9 cellular contexts compared by ENCODE assay signal in the genomic region with DNA sequence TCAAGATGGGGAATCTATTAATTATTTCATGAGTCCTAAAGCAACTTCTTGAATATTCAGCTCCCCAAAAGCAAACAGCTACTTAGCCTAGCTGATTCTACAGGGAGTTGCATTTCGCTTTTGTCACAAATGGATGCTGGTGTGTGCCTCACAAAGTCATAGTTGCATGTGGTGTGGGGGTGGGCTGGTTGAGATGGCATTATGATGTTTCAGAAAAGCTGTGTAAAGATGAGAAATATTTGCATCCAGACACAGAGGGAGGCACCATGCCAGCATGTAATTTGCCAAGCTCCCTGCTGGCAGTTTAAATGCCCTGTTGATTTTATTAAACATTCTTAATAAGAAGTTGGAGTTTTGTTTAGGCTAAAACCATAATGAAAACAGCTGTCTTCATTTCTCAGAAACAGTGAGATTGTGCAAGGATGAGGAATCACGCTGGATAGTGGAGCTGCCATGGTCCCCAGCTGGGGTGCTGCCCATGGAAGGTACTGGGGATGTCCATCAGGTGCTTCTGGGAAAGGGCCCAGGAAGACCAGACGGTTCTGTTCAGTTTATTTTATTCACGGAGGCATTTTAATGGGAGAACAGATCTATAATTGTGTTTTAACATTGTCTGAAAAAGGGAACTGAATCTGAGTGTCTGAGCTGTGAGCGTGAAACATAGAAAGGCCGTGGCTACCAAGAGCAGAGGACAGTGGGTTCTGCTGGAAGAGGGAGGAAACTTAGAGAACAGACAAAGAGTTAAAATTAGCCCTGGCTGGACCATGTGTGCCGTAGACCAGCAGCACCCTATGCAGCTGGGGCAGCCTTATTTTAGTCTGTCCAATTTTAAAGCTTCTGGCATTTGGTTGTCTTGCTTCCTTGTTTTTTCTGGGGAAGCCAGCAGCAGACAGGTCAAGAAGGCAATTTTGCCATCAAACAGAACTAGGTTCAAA.
DNase-seq lines count a peak whose midpoint lies in the region; ATAC-seq and TF ChIP-seq lines count a peak whose summit lies in the region.
"Had no signal": no experiment of that assay in that cellular context is flagged by ENCODE, and none has a peak within 500 bp of the region (broad histone marks: within the 10 kb centered on the region; RNA-seq: fewer than 3 reads in every experiment).

No MANE protein-coding gene starts in this region.

- H2BK15ac ChIP-seq in mesenchymal stem cell (ENCODE audit: low read depth, poor library complexity, severe bottlenecking) = no peak overlapping the region

- no peak overlapping the region for H3K4me3 ChIP-seq in NB4 (ENCODE audit: low read depth, low read length)
- H3K4me3 ChIP-seq in mesenchymal stem cell (ENCODE audit: insufficient read depth in 1 of 2, low read depth in 1 of 2, low read length in 2 of 2) = no peak overlapping the region
- no peak overlapping the region for H3K4me3 ChIP-seq in A673 (ENCODE audit: low read depth, low read length, poor library complexity, severe bottlenecking)
- H3K4me3 ChIP-seq in PC-3 (ENCODE audit: low read length) = no peak overlapping the region
- H3K4me3 ChIP-seq: upper lobe of left lung had no signal

- no peaks in the 10 kb centered on the region for H3K4me1 ChIP-seq in mesenchymal stem cell (ENCODE audit: control insufficient read depth, insufficient read depth, low read depth, low read length)
- peaks cover 18% of the 10 kb centered on the region for H3K4me1 ChIP-seq in A673 (ENCODE audit: insufficient read depth, low read length, poor library complexity, severe bottlenecking)
- no peaks in the 10 kb centered on the region for H3K4me1 ChIP-seq in PC-3 (ENCODE audit: insufficient read depth, low read length)

- H3K14ac ChIP-seq in mesenchymal stem cell (ENCODE audit: low read length in 2 of 2) = no peak overlapping the region

- H4K91ac ChIP-seq in mesenchymal stem cell (ENCODE audit: low read length) = no peak overlapping the region

- H2BK12ac ChIP-seq in mesenchymal stem cell (ENCODE audit: low read length in 2 of 2) = no peak overlapping the region

- no peak overlapping the region for H3K4me2 ChIP-seq in mesenchymal stem cell (ENCODE audit: low read length, poor library complexity, severe bottlenecking)
- no peak overlapping the region for H3K4me2 ChIP-seq in PC-3 (ENCODE audit: low read length)

- no peak for TF ChIP-seq CTCF in GM10248 (IDR thresholded peaks at IDR 0.05; ENCODE audit: control extremely low read depth, extremely low read depth, low read depth, missing control alignments)
- no peak for TF ChIP-seq CTCF in NB4 (IDR thresholded peaks at IDR 0.05; ENCODE audit: low read depth, low read length)
- TF ChIP-seq CTCF in A673 (conservative IDR thresholded peaks at IDR 0.05; ENCODE audit: low read depth, low read length) = no peak
- TF ChIP-seq CTCF in PC-3 (conservative IDR thresholded peaks at IDR 0.05; ENCODE audit: low read depth, low read length) = no peak

- H4K8ac ChIP-seq in mesenchymal stem cell (ENCODE audit: low read length) = no peak overlapping the region

- POLR2A ChIA-PET in GM10248 (lab: Yijun Ruan, JAX) = interaction anchor here (1.0 kb wide), 1 partner anchor 63 kb away, joined by 3 read pairs; no protein-coding TSS in a partner anchor
- POLR2A ChIA-PET in A673 (lab: Charles Lee; ENCODE audit: low non-redundant PET) = no interaction called here
- POLR2A ChIA-PET in PC-3 (lab: Charles Lee; ENCODE audit: unreplicated experiment) = no interaction called here

- DNase-seq in GM10248 (ENCODE audit: extremely low spot score) (peak; percentile 73), NB4 (ENCODE audit: low read depth) (peak; percentile 10), mesenchymal stem cell (no peak), A673 (ENCODE audit: low spot score) (no peak), PC-3 (no peak)
- DNase-seq: upper lobe of left lung had no signal

- H2AFZ ChIP-seq in mesenchymal stem cell (ENCODE audit: low read depth, low read length) (peak overlapping the region; percentile 47), PC-3 (ENCODE audit: low read length) (no peak overlapping the region)

- H4K20me1 ChIP-seq in PC-3 (ENCODE audit: low read length) = no peaks in the 10 kb centered on the region

- H2AK5ac ChIP-seq in mesenchymal stem cell (ENCODE audit: low read length, severe bottlenecking) = no peak overlapping the region

- H3K9ac ChIP-seq in mesenchymal stem cell (ENCODE audit: low read length) (no peak overlapping the region), PC-3 (ENCODE audit: low read length) (no peak overlapping the region)

- H3K9me3 ChIP-seq in mesenchymal stem cell (ENCODE audit: control insufficient read depth, low read length) (no peaks in the 10 kb centered on the region), A673 (ENCODE audit: low read depth, low read length, poor library complexity, severe bottlenecking) (no peaks in the 10 kb centered on the region), PC-3 (ENCODE audit: low read length) (no peaks in the 10 kb centered on the region)
- H3K9me3 ChIP-seq: upper lobe of left lung had no signal

- 81% methylated on average over 7 of the region's 7 CpGs for WGBS in mesenchymal stem cell

- H3K79me2 ChIP-seq in PC-3 (ENCODE audit: low read length) = no peaks in the 10 kb centered on the region

- no peak overlapping the region for H2BK5ac ChIP-seq in mesenchymal stem cell (ENCODE audit: low read depth, low read length, poor library complexity, severe bottlenecking)

- H3F3A ChIP-seq in PC-3 (ENCODE audit: low read length, unreplicated experiment) = no peaks in the 10 kb centered on the region

- ATAC-seq in GM21737 (IDR thresholded peaks at IDR 0.05; ENCODE audit: unreplicated experiment) = peak; percentile 49
- no peak for ATAC-seq in PC-3
- no peak for ATAC-seq in GM18873 (IDR thresholded peaks at IDR 0.05; ENCODE audit: low FRiP score, unreplicated experiment)
- ATAC-seq in GM18520 (IDR thresholded peaks at IDR 0.05; ENCODE audit: unreplicated experiment) = no peak

- BruUV-seq in A673 (replicated peaks; lab: Mats Ljungman, UMichigan) (no TSS peak), PC-3 (replicated peaks; lab: Mats Ljungman, UMichigan) (no TSS peak)

- H3K27ac ChIP-seq in mesenchymal stem cell (ENCODE audit: low read length, poor library complexity, severe bottlenecking) = no peak overlapping the region
- H3K27ac ChIP-seq in A673 (ENCODE audit: low read depth, low read length, poor library complexity, severe bottlenecking) = no peak overlapping the region
- H3K27ac ChIP-seq in PC-3 (ENCODE audit: low read length) = no peak overlapping the region
- H3K27ac ChIP-seq: upper lobe of left lung had no signal

- no peak overlapping the region for H3K23ac ChIP-seq in mesenchymal stem cell (ENCODE audit: low read length in 2 of 2)

- no peaks in the 10 kb centered on the region for H3K36me3 ChIP-seq in mesenchymal stem cell (ENCODE audit: control insufficient read depth in 1 of 2, insufficient read depth in 2 of 2, low read depth in 1 of 2, low read length in 2 of 2)
- H3K36me3 ChIP-seq in A673 (ENCODE audit: insufficient read depth, low read length, poor library complexity, severe bottlenecking) = no peaks in the 10 kb centered on the region
- no peaks in the 10 kb centered on the region for H3K36me3 ChIP-seq in PC-3 (ENCODE audit: low read depth, low read length)
- H3K36me3 ChIP-seq: upper lobe of left lung had no signal

- no peak for TF ChIP-seq POLR2A in NB4 (IDR thresholded peaks at IDR 0.05; ENCODE audit: extremely low read depth, insufficient read length)

- CTCF ChIA-PET in GM10248 (lab: Yijun Ruan, JAX) (interaction anchor here (0.7 to 5.8 kb wide), 12 partner anchors 9 to 390 kb away, joined by 3 to 44 read pairs (median 4); no protein-coding TSS in a partner anchor), A673 (lab: Charles Lee) (no interaction called here), PC-3 (lab: Charles Lee) (interaction anchor here (0.5 to 0.6 kb wide), 2 partner anchors 31 to 251 kb away, joined by 3 read pairs; no protein-coding TSS in a partner anchor)

- H3K27me3 ChIP-seq in mesenchymal stem cell (ENCODE audit: control insufficient read depth in 1 of 2, insufficient read depth in 1 of 2, low read length in 2 of 2) (peaks cover 4 to 36% of the 10 kb centered on the region in 2 experiments), A673 (replicated peaks; ENCODE audit: insufficient read depth, low read depth, low read length, poor library complexity) (peaks cover 4% of the 10 kb centered on the region), PC-3 (ENCODE audit: low read length) (peaks cover 92% of the 10 kb centered on the region)
- H3K27me3 ChIP-seq: upper lobe of left lung had no signal

- intact Hi-C loops in A673 (cut with micrococcal nuclease; ENCODE audit: unreplicated experiment) (loop anchor here (10.0 kb wide), 1 partner anchor 104 kb away; no protein-coding TSS in a partner anchor), PC-3 (cut with micrococcal nuclease) (no loop called here)

- no peak overlapping the region for H3K18ac ChIP-seq in mesenchymal stem cell (ENCODE audit: low read depth in 1 of 2, low read length in 2 of 2)

- no peak overlapping the region for H3K4ac ChIP-seq in mesenchymal stem cell (ENCODE audit: low read depth in 1 of 2, low read length in 2 of 2)

- H3K9me2 ChIP-seq in PC-3 (replicated peaks; ENCODE audit: low read length) = no peaks in the 10 kb centered on the region

- H2BK120ac ChIP-seq in mesenchymal stem cell (ENCODE audit: low read depth, low read length) = no peak overlapping the region

- no peaks in the 10 kb centered on the region for H3K79me1 ChIP-seq in mesenchymal stem cell (replicated peaks; ENCODE audit: low read length, poor library complexity, severe bottlenecking)

Comparison
In these comparisons a context has a peak if more than half of its experiments do, and no peak if none do; other contexts are left out.
1. DNase-seq: peak in GM10248 (single experiment) and NB4 (single experiment); none in mesenchymal stem cell (single experiment), A673 (single experiment) and PC-3 (single experiment).